Comparison of ENCODE assay signal across 9 cellular contexts in genomic region chr14:57533214-57533613, GRCh38. TPM values are rescaled to one million over a fixed set of nuclear protein-coding genes. Genes with fewer than 3 reads are reported as not detected.
DNase-seq lines count a peak whose midpoint lies in the region; TF ChIP-seq lines count a peak whose summit lies in the region.
"Had no signal": no experiment of that assay in that cellular context is flagged by ENCODE, and none has a peak within 500 bp of the region (broad histone marks: within the 10 kb centered on the region; RNA-seq: fewer than 3 reads in every experiment).

No MANE protein-coding gene starts in this region.

- no peak for TF ChIP-seq POLR2A in stomach (IDR thresholded peaks at IDR 0.05)

- TF ChIP-seq EP300 in stomach (IDR thresholded peaks at IDR 0.05): no peak

- H3K4me3 ChIP-seq in cardiac fibroblast (replicated peaks in 1 of 2; ENCODE audit: low read depth in 2 of 2, low read length in 2 of 2) (no peak overlapping the region), stomach (no peak overlapping the region)

- DNase-seq in 8988T: peak; percentile 7
- DNase-seq in GM03348 (ENCODE audit: low spot score): peak; percentile 22
- peak; percentile 13 to 30 for DNase-seq in Kasumi-1 (lab: John Stamatoyannopoulos, UW)
- peak; percentile 14 to 52 for DNase-seq in cardiac fibroblast (ENCODE audit: low read depth in 2 of 2)
- DNase-seq in pons (ENCODE audit: low spot score): peak; percentile 12
- no peak for DNase-seq in DMS153 treated with DMSO at 0.1 percent for 48 hours (lab: John Stamatoyannopoulos, UW; ENCODE audit: unreplicated experiment)
- DNase-seq in GM19240 (ENCODE audit: insufficient read length, low spot score): no peak
- DNase-seq in stomach: no peak

- H3K9me3 ChIP-seq in stomach: no peaks in the 10 kb centered on the region

- 50 to 74% (median 70%) methylated on average over 1 of the region's 1 CpG for WGBS in stomach, 5 donors

- intact Hi-C loops in stomach (cut with DNase I; ENCODE audit: low total_unique reads): no loop called here

- H3K36me3 ChIP-seq in stomach: no peaks in the 10 kb centered on the region

- no peak overlapping the region for H3K27ac ChIP-seq in stomach
- H3K27ac ChIP-seq: epithelial cell of prostate had no signal

- TF ChIP-seq CTCF in cardiac fibroblast (IDR thresholded peaks at IDR 0.05; ENCODE audit: low read depth, low read length) (peak; percentile 53), stomach (IDR thresholded peaks at IDR 0.05) (peak in 1 of 7 experiments; percentile 13)

- no peaks in the 10 kb centered on the region for H3K27me3 ChIP-seq in stomach

- H3K4me1 ChIP-seq in stomach: no peaks in the 10 kb centered on the region

RNA-seq across cellular contexts. Expression of gene CCDC198, which starts 39.6 kb away (rescaled TPM):
- 1 to 10 TPM in 1 of 5 donors, not detected in 4; 1.3 TPM for total RNA-seq in stomach
- polyA plus RNA-seq in stomach: under 1 TPM in 1 of 3 donors, not detected in 2; 0.30 TPM

Comparison
In these comparisons a context has a peak if more than half of its experiments do, and no peak if none do; other contexts are left out.
1. DNase-seq: peak in 8988T (single experiment), GM03348 (single experiment), Kasumi-1 (2 of 2), cardiac fibroblast (2 of 2) and pons (single experiment); none in DMS153 treated with DMSO at 0.1 percent for 48 hours (single experiment), GM19240 (single experiment) and stomach (single experiment).